8 cellular contexts compared by ENCODE assay signal in genomic region chr9:37904647-37905505, GRCh38. TPM values are rescaled to one million over a fixed set of nuclear protein-coding genes. Genes with fewer than 3 reads are reported as not detected.
DNase-seq lines count a peak whose midpoint lies in the region; ATAC-seq and TF ChIP-seq lines count a peak whose summit lies in the region.

No MANE protein-coding gene starts in this region.

- H3K4me1 ChIP-seq in gastroesophageal sphincter, result peaks cover 0 to 29% (median 12%) of the 10 kb centered on the region in 3 donors
- peaks cover 4% of the 10 kb centered on the region for H3K4me1 ChIP-seq in parathyroid adenoma

- no peak for TF ChIP-seq EP300 in gastroesophageal sphincter (IDR thresholded peaks at IDR 0.05)

- no peaks in the 10 kb centered on the region for H3K27me3 ChIP-seq in gastroesophageal sphincter
- no peaks in the 10 kb centered on the region for H3K27me3 ChIP-seq in parathyroid adenoma (ENCODE audit: control insufficient read depth, insufficient read depth, low read length)

- no peaks in the 10 kb centered on the region for H3K27me3 Mint-ChIP-seq in activated T-cell treated with anti-CD3 and anti-CD28 coated beads, Interleukin-2, amount 50 U/mL, for 24 hours
- peaks cover 8% of the 10 kb centered on the region; the same call in 1 of the 2 replicates for H3K27me3 Mint-ChIP-seq in WTC11 (ENCODE audit: low read depth)

- POLR2A ChIA-PET in WTC11 (lab: Charles Lee), result no interaction called here

- H2AFZ ChIP-seq in parathyroid adenoma, result peak overlapping the region; percentile 88

- H3K9me3 ChIP-seq in gastroesophageal sphincter (no peaks in the 10 kb centered on the region), parathyroid adenoma (ENCODE audit: control insufficient read depth, low read length) (no peaks in the 10 kb centered on the region)

- DNase-seq in activated T-cell treated with anti-CD3 and anti-CD28 coated beads, Interleukin-2, amount 50 U/mL, for 24 hours, result no peak
- DNase-seq in activated T-cell treated with anti-CD3 and anti-CD28 coated beads for 4 hours (no peak), WTC11 (ENCODE audit: low spot score) (no peak), NAMALWA (ENCODE audit: low spot score) (no peak), NCI-H1436 treated with DMSO at 0.1 percent for 48 hours (lab: John Stamatoyannopoulos, UW) (no peak)

- peaks cover 3% of the 10 kb centered on the region for H3K79me2 ChIP-seq in parathyroid adenoma

- H3K4me3 ChIP-seq in gastroesophageal sphincter (peak overlapping the region; percentile 77 to 84), parathyroid adenoma (ENCODE audit: low read depth, low read length) (peak overlapping the region; percentile 82)

- 45 to 57% methylated on average over 7 to 12 of the region's 34 CpGs for WGBS in gastroesophageal sphincter (ENCODE audit: low coverage in 1 of 2), 2 donors

- ATAC-seq in WTC11 (peak; percentile 5; the same call in 1 of the 2 replicates), gastroesophageal sphincter (peak; percentile 6), HG02885 (IDR thresholded peaks at IDR 0.05; ENCODE audit: poor library complexity, unreplicated experiment) (no peak)

- peaks cover 18% of the 10 kb centered on the region for H3K36me3 Mint-ChIP-seq in activated T-cell treated with anti-CD3 and anti-CD28 coated beads, Interleukin-2, amount 50 U/mL, for 24 hours (ENCODE audit: low read depth)
- H3K36me3 Mint-ChIP-seq in WTC11, result peaks cover 3% of the 10 kb centered on the region

- peak overlapping the region; percentile 81 for H3K4me2 ChIP-seq in parathyroid adenoma (ENCODE audit: low read length)

- no peak overlapping the region for H3K9ac ChIP-seq in parathyroid adenoma

- TF ChIP-seq POLR2A in gastroesophageal sphincter (IDR thresholded peaks at IDR 0.05), result no peak

- TF ChIP-seq CTCF in WTC11 (IDR thresholded peaks at IDR 0.05) (no peak; the same call in 1 of the 2 replicates), gastroesophageal sphincter (IDR thresholded peaks at IDR 0.05) (no peak), parathyroid adenoma (IDR thresholded peaks at IDR 0.05) (no peak)

- H3K36me3 ChIP-seq in gastroesophageal sphincter (no peaks in the 10 kb centered on the region), parathyroid adenoma (ENCODE audit: control insufficient read depth, insufficient read depth, low read length) (no peaks in the 10 kb centered on the region)

- CTCF ChIA-PET in WTC11 (lab: Charles Lee), result interaction anchor here (1.0 to 3.6 kb wide), 5 partner anchors 9 to 359 kb away, joined by 3 to 22 read pairs (median 3); no protein-coding TSS in a partner anchor

- peak overlapping the region; percentile 50 to 96 (median 90) for H3K27ac ChIP-seq in gastroesophageal sphincter
- peak overlapping the region; percentile 84 for H3K27ac ChIP-seq in parathyroid adenoma

- H3K4me3 Mint-ChIP-seq in activated T-cell treated with anti-CD3 and anti-CD28 coated beads, Interleukin-2, amount 50 U/mL, for 24 hours, result peak overlapping the region; percentile 88
- peak overlapping the region; percentile 79 for H3K4me3 Mint-ChIP-seq in WTC11

- H3K4me1 Mint-ChIP-seq in activated T-cell treated with anti-CD3 and anti-CD28 coated beads, Interleukin-2, amount 50 U/mL, for 24 hours (ENCODE audit: low read depth), result peaks cover 29% of the 10 kb centered on the region
- peaks cover 18% of the 10 kb centered on the region for H3K4me1 Mint-ChIP-seq in WTC11

- H3K27ac Mint-ChIP-seq in activated T-cell treated with anti-CD3 and anti-CD28 coated beads, Interleukin-2, amount 50 U/mL, for 24 hours, result peak overlapping the region; percentile 94
- peak overlapping the region; percentile 76 for H3K27ac Mint-ChIP-seq in WTC11

- no peaks in the 10 kb centered on the region for H3K9me3 Mint-ChIP-seq in activated T-cell treated with anti-CD3 and anti-CD28 coated beads, Interleukin-2, amount 50 U/mL, for 24 hours
- H3K9me3 Mint-ChIP-seq in WTC11, result no peaks in the 10 kb centered on the region

TF ChIP-seq in WTC11, 78 proteins besides CTCF, POLR2A, EP300 and RAD21:
- TF ChIP-seq, protein P1, sequence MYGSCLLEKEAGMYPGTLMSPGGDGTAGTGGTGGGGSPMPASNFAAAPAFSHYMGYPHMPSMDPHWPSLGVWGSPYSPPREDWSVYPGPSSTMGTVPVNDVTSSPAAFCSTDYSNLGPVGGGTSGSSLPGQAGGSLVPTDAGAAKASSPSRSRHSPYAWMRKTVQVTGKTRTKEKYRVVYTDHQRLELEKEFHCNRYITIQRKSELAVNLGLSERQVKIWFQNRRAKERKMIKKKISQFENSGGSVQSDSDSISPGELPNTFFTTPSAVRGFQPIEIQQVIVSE (CRISPR knock-in tag; IDR thresholded peaks at IDR 0.05; ENCODE audit: borderline replicate concordance), result no peak
- TF ChIP-seq JUN (CRISPR knock-in tag; IDR thresholded peaks at IDR 0.05), result no peak
- TF ChIP-seq TEAD4 (CRISPR knock-in tag; IDR thresholded peaks at IDR 0.05), result no peak
- no peak for TF ChIP-seq OVOL2 (CRISPR knock-in tag; IDR thresholded peaks at IDR 0.05; ENCODE audit: borderline replicate concordance)
- TF ChIP-seq SMAD4 (CRISPR knock-in tag; IDR thresholded peaks at IDR 0.05), result no peak

RNA-seq across cellular contexts. Expression of gene SLC25A51, which starts 0.9 kb away (rescaled TPM):
- 15.0 to 16.2 TPM (median 15.4 TPM) in 3 replicates for total RNA-seq in WTC11 (2021)
- total RNA-seq in gastroesophageal sphincter, result 10 to 100 TPM; 27.5 to 43.9 (median 35.8) TPM
